ENCODE assay signal across 8 cellular contexts in the genomic region with DNA sequence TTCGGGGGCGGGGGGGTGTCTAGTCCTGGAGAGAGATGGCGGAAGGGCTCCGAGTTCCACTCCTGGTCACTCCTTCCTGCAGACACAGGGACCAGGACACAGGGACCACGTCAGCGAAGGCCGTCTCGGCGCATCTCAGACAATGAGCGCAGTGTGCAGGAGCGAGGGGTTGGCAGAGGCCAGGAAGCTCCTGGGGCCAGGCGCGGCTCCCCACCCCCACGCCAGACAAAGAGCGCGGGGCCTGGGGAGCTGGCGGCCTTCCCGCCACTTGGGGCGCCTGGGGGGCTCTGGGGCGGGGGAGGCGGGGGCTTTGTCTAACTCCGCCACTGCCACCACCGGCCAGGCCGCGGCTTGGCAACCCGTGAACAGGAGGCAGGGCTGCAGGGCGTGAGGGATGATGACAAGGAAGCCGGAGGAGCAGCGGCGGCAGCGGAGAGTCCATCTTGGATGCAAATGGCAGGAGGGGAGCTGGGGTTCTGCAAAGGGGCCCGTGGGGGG. TPM values are rescaled to one million over a fixed set of nuclear protein-coding genes. Genes with fewer than 3 reads are reported as not detected.
DNase-seq lines count a peak whose midpoint lies in the region; ATAC-seq and TF ChIP-seq lines count a peak whose summit lies in the region.

No MANE protein-coding gene starts in this region.

- peak; percentile 67 for DNase-seq in activated effector memory CD4-positive, alpha-beta T cell treated with anti-CD3 and anti-CD28 coated beads, Interleukin-2, amount 50 U/mL, for 16 hours
- no peak for DNase-seq in activated effector memory CD4-positive, alpha-beta T cell treated with Interleukin-2 at 50 U/mL for 16 hours
- DNase-seq in RPMI8226 (peak; percentile 11), brain microvascular endothelial cell (peak; percentile 47), hippocampal formation (lab: John Stamatoyannopoulos, UW) (peak; percentile 88 to 94), posterior vena cava (ENCODE audit: low spot score) (peak; percentile 92), NK-92 (lab: John Stamatoyannopoulos, UW; ENCODE audit: unreplicated experiment) (no peak)

- H3K36me3 ChIP-seq in brain microvascular endothelial cell (replicated peaks): peaks cover 21% of the 10 kb centered on the region

- in situ Hi-C loops in brain microvascular endothelial cell (cut with HindIII; ENCODE audit: low pct_ligation_motif_present, low sequenced_read_pairs): no loop called here

- peak overlapping the region; percentile 56 for H3K27ac ChIP-seq in brain microvascular endothelial cell

- intact Hi-C loops in posterior vena cava (cut with DNase I): no loop called here

- no peak for TF ChIP-seq CTCF in brain microvascular endothelial cell (IDR thresholded peaks at IDR 0.05; ENCODE audit: low read depth, low read length, missing control alignments)

- ATAC-seq in GM21367 (IDR thresholded peaks at IDR 0.05; ENCODE audit: unreplicated experiment): no peak

- H3K4me3 ChIP-seq in brain microvascular endothelial cell (ENCODE audit: low read depth, low read length): peak overlapping the region; percentile 81

- H3K27me3 ChIP-seq in brain microvascular endothelial cell (replicated peaks): no peaks in the 10 kb centered on the region

RNA-seq across cellular contexts. Expression of a gene that starts 2.2 kb away (rescaled TPM):
- total RNA-seq in posterior vena cava: 100 to 1,000 TPM; 121 to 123 TPM

RNA-seq across cellular contexts. Expression of a gene that starts 36.2 kb away (rescaled TPM):
- 1 to 10 TPM; 5.8 to 7.3 TPM for total RNA-seq in posterior vena cava

RNA-seq across cellular contexts. Expression of a gene that starts 36.5 kb away (rescaled TPM):
- 10 to 100 TPM; 12.6 to 18.7 TPM for total RNA-seq in posterior vena cava

Comparison
In these comparisons a context has a peak if more than half of its experiments do, and no peak if none do; other contexts are left out.
1. DNase-seq: peak in activated effector memory CD4-positive, alpha-beta T cell treated with anti-CD3 and anti-CD28 coated beads, Interleukin-2, amount 50 U/mL, for 16 hours (single experiment), RPMI8226 (single experiment), brain microvascular endothelial cell (single experiment), hippocampal formation (2 of 2) and posterior vena cava (single experiment); none in activated effector memory CD4-positive, alpha-beta T cell treated with Interleukin-2 at 50 U/mL for 16 hours (single experiment) and NK-92 (single experiment).